In genomic region chr13:72693832-72694231, GRCh38 we compare ENCODE assay signal across 18 cellular contexts. TPM values are rescaled to one million over a fixed set of nuclear protein-coding genes. Genes with fewer than 3 reads are reported as not detected.
DNase-seq lines count a peak whose midpoint lies in the region; FAIRE-seq and TF ChIP-seq lines count a peak whose summit lies in the region.
"Had no signal": no experiment of that assay in that cellular context is flagged by ENCODE, and none has a peak within 500 bp of the region (broad histone marks: within the 10 kb centered on the region; RNA-seq: fewer than 3 reads in every experiment).

No MANE protein-coding gene starts in this region.

- H3K9me3 ChIP-seq in mesodermal cell (ENCODE audit: control insufficient read depth, low read length) (peaks cover 11% of the 10 kb centered on the region), neural cell (ENCODE audit: low read length) (peaks cover 5% of the 10 kb centered on the region), MM.1S (replicated peaks; ENCODE audit: insufficient read depth, low read length) (no peaks in the 10 kb centered on the region)

- no peak for TF ChIP-seq RAD21 in neural cell (conservative IDR thresholded peaks at IDR 0.05)

- H3K9ac ChIP-seq in neural cell (ENCODE audit: low read length) = no peak overlapping the region
- H3K9ac ChIP-seq in MM.1S (ENCODE audit: low read length) = no peak overlapping the region

- H3K27ac ChIP-seq in mesodermal cell (ENCODE audit: low read depth, low read length, severe bottlenecking) (peak overlapping the region; percentile 74), neural cell (ENCODE audit: low read length) (peak overlapping the region; percentile 25), MM.1S (ENCODE audit: low read length) (no peak overlapping the region), coronary artery (no peak overlapping the region)

- DNase-seq in MM.1S (no peak), coronary artery (ENCODE audit: low spot score) (no peak), SHP77 (lab: John Stamatoyannopoulos, UW) (no peak)
- DNase-seq: C1 segment of cervical spinal cord; Calu3; CD4-positive, alpha-beta memory T cell; COR-L47; DMS53; DMS79 treated with DMSO at 0.1 percent for 48 hours; GF-D8; GOT3 had no signal

- no peak overlapping the region for H2AFZ ChIP-seq in neural cell (ENCODE audit: low read depth, low read length)
- H2AFZ ChIP-seq in MM.1S (ENCODE audit: low read length) = no peak overlapping the region

- H3K27me3 ChIP-seq in neural cell (ENCODE audit: insufficient read depth, low read depth, low read length) (no peaks in the 10 kb centered on the region), MM.1S (replicated peaks; ENCODE audit: insufficient read depth, low read length) (no peaks in the 10 kb centered on the region)

- no peaks in the 10 kb centered on the region for H3F3A ChIP-seq in neural cell (ENCODE audit: insufficient read depth, low read length, poor library complexity, severe bottlenecking)
- no peaks in the 10 kb centered on the region for H3F3A ChIP-seq in MM.1S (ENCODE audit: insufficient read depth, low read length)

- H3K4me2 ChIP-seq in neural cell (ENCODE audit: low read length) (no peak overlapping the region), MM.1S (ENCODE audit: low read depth, low read length) (no peak overlapping the region)

- FAIRE-seq in endometrium (lab: Jason Lieb, UNC) = peak; percentile 92
- FAIRE-seq: GM12891, GM18507, H54 had no signal

- TF ChIP-seq CTCF in neural cell (IDR thresholded peaks at IDR 0.05; ENCODE audit: poor library complexity, severe bottlenecking) (no peak), MM.1S (IDR thresholded peaks at IDR 0.05; ENCODE audit: low read length) (no peak), coronary artery (IDR thresholded peaks at IDR 0.05) (no peak)

- no peak for TF ChIP-seq EP300 in neural cell (conservative IDR thresholded peaks at IDR 0.05; ENCODE audit: poor library complexity, severe bottlenecking)

- H4K20me1 ChIP-seq in neural cell (ENCODE audit: insufficient read depth) = no peaks in the 10 kb centered on the region
- H4K20me1 ChIP-seq in MM.1S (ENCODE audit: insufficient read depth, low read length) = no peaks in the 10 kb centered on the region

- H3K4me3 ChIP-seq in mesodermal cell (ENCODE audit: extremely low read depth, insufficient read depth, low read length, poor library complexity, severe bottlenecking) = no peak overlapping the region
- H3K4me3 ChIP-seq in neural cell (ENCODE audit: low read length) = no peak overlapping the region
- no peak overlapping the region for H3K4me3 ChIP-seq in MM.1S (ENCODE audit: low read length)
- no peak overlapping the region for H3K4me3 ChIP-seq in coronary artery
- H3K4me3 ChIP-seq: HAP-1 had no signal

- 50 to 67% methylated on average over 1 of the region's 5 CpGs for WGBS in mesodermal cell (ENCODE audit: insufficient coverage in 2 of 2), 2 experiments

- no peaks in the 10 kb centered on the region for H3K79me2 ChIP-seq in neural cell (replicated peaks; ENCODE audit: insufficient read depth, low read length)
- no peaks in the 10 kb centered on the region for H3K79me2 ChIP-seq in MM.1S (ENCODE audit: low read length)

- H3K9me2 ChIP-seq in neural cell (ENCODE audit: insufficient read depth, low read length) (no peaks in the 10 kb centered on the region), MM.1S (replicated peaks; ENCODE audit: insufficient read depth, low read length) (no peaks in the 10 kb centered on the region)

- no peaks in the 10 kb centered on the region for H3K36me3 ChIP-seq in mesodermal cell (ENCODE audit: control insufficient read depth, insufficient read depth, low read length)
- no peaks in the 10 kb centered on the region for H3K36me3 ChIP-seq in neural cell (ENCODE audit: insufficient read depth, low read length)
- no peaks in the 10 kb centered on the region for H3K36me3 ChIP-seq in MM.1S (replicated peaks; ENCODE audit: insufficient read depth, low read length)
- H3K36me3 ChIP-seq: HAP-1 had no signal

- H3K4me1 ChIP-seq in mesodermal cell (ENCODE audit: control insufficient read depth, insufficient read depth, low read length, poor library complexity, severe bottlenecking) (peaks cover 6% of the 10 kb centered on the region), MM.1S (ENCODE audit: low read length) (no peaks in the 10 kb centered on the region)
- H3K4me1 ChIP-seq: HAP-1 had no signal

TF ChIP-seq in neural cell, 6 proteins besides CTCF, POLR2A, EP300 and RAD21:
- TF ChIP-seq REST (IDR thresholded peaks at IDR 0.05; ENCODE audit: borderline replicate concordance) = no peak
- TF ChIP-seq TAF1 (IDR thresholded peaks at IDR 0.05; ENCODE audit: low read depth) = no peak
- no peak for TF ChIP-seq POLR2AphosphoS5 (IDR thresholded peaks at IDR 0.05)
- no peak for TF ChIP-seq MXI1 (conservative IDR thresholded peaks at IDR 0.05; ENCODE audit: poor library complexity, severe bottlenecking)
- TF ChIP-seq EZH2 (IDR thresholded peaks at IDR 0.05; ENCODE audit: borderline replicate concordance, insufficient read depth, low read length, poor library complexity, severe bottlenecking) = no peak
- TF ChIP-seq SMC3 (conservative IDR thresholded peaks at IDR 0.05; ENCODE audit: poor library complexity) = no peak
TF ChIP-seq in neural cell: peak in this region for 0.

RNA-seq across cellular contexts. Expression of gene MZT1, which starts 33.6 kb away (rescaled TPM):
- polyA plus RNA-seq in mesodermal cell (2013, experiment 1 of 2) = 40.6 TPM
- polyA plus RNA-seq in mesodermal cell (2013, experiment 2 of 2) = 52.6 TPM
- 38.5 and 48.0 TPM in 2 replicates for polyA plus RNA-seq in neural cell
- polyA minus RNA-seq in neural cell = 44.8 and 46.7 TPM in 2 replicates

RNA-seq across cellular contexts. Expression of gene BORA, which starts 33.9 kb away (rescaled TPM):
- polyA plus RNA-seq in mesodermal cell (2013, experiment 1 of 2) = 14.4 TPM
- polyA plus RNA-seq in mesodermal cell (2013, experiment 2 of 2) = 19.2 TPM
- 3.7 and 4.2 TPM in 2 replicates for polyA plus RNA-seq in neural cell
- polyA minus RNA-seq in neural cell = 3.4 and 4.6 TPM in 2 replicates

Comparison
In these comparisons a context has a peak if more than half of its experiments do, and no peak if none do; other contexts are left out.
1. H3K27ac ChIP-seq: peak in mesodermal cell (single experiment) and neural cell (single experiment); none in MM.1S (single experiment) and coronary artery (0 of 2).